1 cellular context compared by ENCODE assay signal in the genomic region with DNA sequence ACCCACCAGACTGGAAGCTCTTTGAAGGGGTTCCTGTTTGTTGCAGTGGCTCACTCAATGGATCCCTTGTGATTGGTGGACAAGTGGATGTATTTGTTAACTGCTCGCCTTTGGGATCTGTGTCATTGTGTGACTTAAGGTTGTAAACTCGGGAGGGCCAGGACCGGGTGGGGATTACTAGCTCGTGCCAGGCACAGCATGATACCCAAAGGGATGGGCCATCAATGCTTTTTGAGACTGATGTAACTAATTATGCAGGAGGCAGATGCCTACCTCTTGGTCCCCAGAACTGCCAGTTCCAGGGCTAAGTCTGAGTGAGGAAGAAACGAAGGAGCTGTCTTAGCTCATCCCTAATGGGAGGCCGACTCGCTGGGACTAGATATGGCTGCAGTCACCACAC.
TF ChIP-seq lines count a peak whose summit lies in the region.

No MANE protein-coding gene starts in this region.

TF ChIP-seq in GM23338, 12 proteins besides CTCF, POLR2A, EP300 and RAD21:
- TF ChIP-seq, protein P1, sequence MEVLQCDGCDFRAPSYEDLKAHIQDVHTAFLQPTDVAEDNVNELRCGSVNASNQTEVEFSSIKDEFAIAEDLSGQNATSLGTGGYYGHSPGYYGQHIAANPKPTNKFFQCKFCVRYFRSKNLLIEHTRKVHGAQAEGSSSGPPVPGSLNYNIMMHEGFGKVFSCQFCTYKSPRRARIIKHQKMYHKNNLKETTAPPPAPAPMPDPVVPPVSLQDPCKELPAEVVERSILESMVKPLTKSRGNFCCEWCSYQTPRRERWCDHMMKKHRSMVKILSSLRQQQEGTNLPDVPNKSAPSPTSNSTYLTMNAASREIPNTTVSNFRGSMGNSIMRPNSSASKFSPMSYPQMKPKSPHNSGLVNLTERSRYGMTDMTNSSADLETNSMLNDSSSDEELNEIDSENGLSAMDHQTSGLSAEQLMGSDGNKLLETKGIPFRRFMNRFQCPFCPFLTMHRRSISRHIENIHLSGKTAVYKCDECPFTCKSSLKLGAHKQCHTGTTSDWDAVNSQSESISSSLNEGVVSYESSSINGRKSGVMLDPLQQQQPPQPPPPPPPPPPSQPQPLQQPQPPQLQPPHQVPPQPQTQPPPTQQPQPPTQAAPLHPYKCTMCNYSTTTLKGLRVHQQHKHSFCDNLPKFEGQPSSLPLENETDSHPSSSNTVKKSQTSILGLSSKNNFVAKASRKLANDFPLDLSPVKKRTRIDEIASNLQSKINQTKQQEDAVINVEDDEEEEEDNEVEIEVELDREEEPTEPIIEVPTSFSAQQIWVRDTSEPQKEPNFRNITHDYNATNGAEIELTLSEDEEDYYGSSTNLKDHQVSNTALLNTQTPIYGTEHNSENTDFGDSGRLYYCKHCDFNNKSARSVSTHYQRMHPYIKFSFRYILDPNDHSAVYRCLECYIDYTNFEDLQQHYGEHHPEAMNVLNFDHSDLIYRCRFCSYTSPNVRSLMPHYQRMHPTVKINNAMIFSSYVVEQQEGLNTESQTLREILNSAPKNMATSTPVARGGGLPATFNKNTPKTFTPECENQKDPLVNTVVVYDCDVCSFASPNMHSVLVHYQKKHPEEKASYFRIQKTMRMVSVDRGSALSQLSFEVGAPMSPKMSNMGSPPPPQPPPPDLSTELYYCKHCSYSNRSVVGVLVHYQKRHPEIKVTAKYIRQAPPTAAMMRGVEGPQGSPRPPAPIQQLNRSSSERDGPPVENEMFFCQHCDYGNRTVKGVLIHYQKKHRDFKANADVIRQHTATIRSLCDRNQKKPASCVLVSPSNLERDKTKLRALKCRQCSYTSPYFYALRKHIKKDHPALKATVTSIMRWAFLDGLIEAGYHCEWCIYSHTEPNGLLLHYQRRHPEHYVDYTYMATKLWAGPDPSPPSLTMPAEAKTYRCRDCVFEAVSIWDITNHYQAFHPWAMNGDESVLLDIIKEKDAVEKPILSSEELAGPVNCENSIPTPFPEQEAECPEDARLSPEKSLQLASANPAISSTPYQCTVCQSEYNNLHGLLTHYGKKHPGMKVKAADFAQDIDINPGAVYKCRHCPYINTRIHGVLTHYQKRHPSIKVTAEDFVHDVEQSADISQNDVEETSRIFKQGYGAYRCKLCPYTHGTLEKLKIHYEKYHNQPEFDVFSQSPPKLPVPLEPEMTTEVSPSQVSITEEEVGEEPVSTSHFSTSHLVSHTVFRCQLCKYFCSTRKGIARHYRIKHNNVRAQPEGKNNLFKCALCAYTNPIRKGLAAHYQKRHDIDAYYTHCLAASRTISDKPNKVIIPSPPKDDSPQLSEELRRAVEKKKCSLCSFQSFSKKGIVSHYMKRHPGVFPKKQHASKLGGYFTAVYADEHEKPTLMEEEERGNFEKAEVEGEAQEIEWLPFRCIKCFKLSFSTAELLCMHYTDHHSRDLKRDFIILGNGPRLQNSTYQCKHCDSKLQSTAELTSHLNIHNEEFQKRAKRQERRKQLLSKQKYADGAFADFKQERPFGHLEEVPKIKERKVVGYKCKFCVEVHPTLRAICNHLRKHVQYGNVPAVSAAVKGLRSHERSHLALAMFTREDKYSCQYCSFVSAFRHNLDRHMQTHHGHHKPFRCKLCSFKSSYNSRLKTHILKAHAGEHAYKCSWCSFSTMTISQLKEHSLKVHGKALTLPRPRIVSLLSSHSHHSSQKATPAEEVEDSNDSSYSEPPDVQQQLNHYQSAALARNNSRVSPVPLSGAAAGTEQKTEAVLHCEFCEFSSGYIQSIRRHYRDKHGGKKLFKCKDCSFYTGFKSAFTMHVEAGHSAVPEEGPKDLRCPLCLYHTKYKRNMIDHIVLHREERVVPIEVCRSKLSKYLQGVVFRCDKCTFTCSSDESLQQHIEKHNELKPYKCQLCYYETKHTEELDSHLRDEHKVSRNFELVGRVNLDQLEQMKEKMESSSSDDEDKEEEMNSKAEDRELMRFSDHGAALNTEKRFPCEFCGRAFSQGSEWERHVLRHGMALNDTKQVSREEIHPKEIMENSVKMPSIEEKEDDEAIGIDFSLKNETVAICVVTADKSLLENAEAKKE (CRISPR knock-in tag; IDR thresholded peaks at IDR 0.05) = no peak
- TF ChIP-seq POLR2AphosphoS5 (IDR thresholded peaks at IDR 0.05; ENCODE audit: low read depth) = no peak
- no peak for TF ChIP-seq CREB1 (CRISPR knock-in tag; IDR thresholded peaks at IDR 0.05; ENCODE audit: low read depth)
- TF ChIP-seq EZH2 (IDR thresholded peaks at IDR 0.05; ENCODE audit: low read depth, unreplicated experiment) = peak; percentile 42
- TF ChIP-seq ZNF331 (CRISPR knock-in tag; IDR thresholded peaks at IDR 0.05; ENCODE audit: low read depth) = no peak
